8 cellular contexts compared by ENCODE assay signal in genomic region chr13:91348906-91349435, GRCh38. TPM values are rescaled to one million over a fixed set of nuclear protein-coding genes. Genes with fewer than 3 reads are reported as not detected.
DNase-seq lines count a peak whose midpoint lies in the region; ATAC-seq, FAIRE-seq and TF ChIP-seq lines count a peak whose summit lies in the region.

No MANE protein-coding gene starts in this region.

- H3K9me3 ChIP-seq in A549 (no peaks in the 10 kb centered on the region), WERI-Rb-1 (ENCODE audit: severe bottlenecking) (no peaks in the 10 kb centered on the region), breast epithelium (no peaks in the 10 kb centered on the region), smooth muscle cell (replicated peaks; ENCODE audit: low read depth) (no peaks in the 10 kb centered on the region)

- TF ChIP-seq POLR2A in A549 (IDR thresholded peaks at IDR 0.05; ENCODE audit: low read length) (peak; percentile 23; the same call in 1 of the 2 replicates), breast epithelium (IDR thresholded peaks at IDR 0.05) (no peak)

- DNase-seq in A549 (ENCODE audit: low read depth in 1 of 2, low spot score in 1 of 2) = peak in 1 of 2 experiments; percentile 84
- peak; percentile 33 for DNase-seq in NCI-H2107 treated with DMSO at 0.1 percent for 48 hours (lab: John Stamatoyannopoulos, UW; ENCODE audit: unreplicated experiment)
- DNase-seq in WERI-Rb-1 = peak; percentile 98
- peak; percentile 83 to 90 for DNase-seq in breast epithelium (ENCODE audit: low spot score in 2 of 2)
- DNase-seq in immature natural killer cell = peak; percentile 90 to 91 (median 90)
- peak; percentile 81 for DNase-seq in smooth muscle cell (lab: John Stamatoyannopoulos, UW; ENCODE audit: unreplicated experiment)

- peak overlapping the region; percentile 84 to 96 (median 93) for H3K4me3 Mint-ChIP-seq in immature natural killer cell

- H3F3A ChIP-seq in smooth muscle cell (ENCODE audit: low read depth) = peaks cover 8% of the 10 kb centered on the region

- H3K27me3 ChIP-seq in WERI-Rb-1 (ENCODE audit: insufficient read depth, low read depth, severe bottlenecking) (no peaks in the 10 kb centered on the region), breast epithelium (no peaks in the 10 kb centered on the region), smooth muscle cell (ENCODE audit: low read depth) (peaks cover 13% of the 10 kb centered on the region)

- peaks cover 51% of the 10 kb centered on the region for H4K20me1 ChIP-seq in smooth muscle cell (ENCODE audit: low read depth)

- TF ChIP-seq EP300 in A549 (IDR thresholded peaks at IDR 0.05) = no peak

- peaks cover 14 to 30% of the 10 kb centered on the region in 2 donors for H3K4me1 Mint-ChIP-seq in immature natural killer cell

- FAIRE-seq in A549 (lab: Jason Lieb, UNC) = no peak

- CTCF ChIA-PET in A549 (lab: Yijun Ruan, JAX) = interaction anchor here (0.8 kb wide), 1 partner anchor 11 kb away, joined by 3 read pairs; no protein-coding TSS in a partner anchor

- H3K36me3 ChIP-seq in WERI-Rb-1 (peaks cover 58% of the 10 kb centered on the region), breast epithelium (no peaks in the 10 kb centered on the region), smooth muscle cell (ENCODE audit: low read depth) (peaks cover 5% of the 10 kb centered on the region)

- H3K36me3 Mint-ChIP-seq in immature natural killer cell = peaks cover 3 to 9% (median 6%) of the 10 kb centered on the region in 3 donors

- POLR2A ChIA-PET in A549 (lab: Yijun Ruan, JAX) = interaction anchor here (0.6 to 0.7 kb wide), 2 partner anchors 9 to 20 kb away, joined by 3 read pairs; no protein-coding TSS in a partner anchor

- H3K79me2 ChIP-seq in smooth muscle cell (ENCODE audit: low read depth) = peaks cover 37% of the 10 kb centered on the region

- intact Hi-C loops in breast epithelium (cut with DNase I; ENCODE audit: low total_unique reads) = loop anchor here (5.0 kb wide), 1 partner anchor 217 kb away; no protein-coding TSS in a partner anchor

- H3K4me1 ChIP-seq in A549 (peaks cover 23% of the 10 kb centered on the region), breast epithelium (peaks cover 0 to 6% of the 10 kb centered on the region in 2 donors), smooth muscle cell (ENCODE audit: low read depth) (peaks cover 31% of the 10 kb centered on the region)

- 3% methylated on average over 8 of the region's 46 CpGs for WGBS in A549 (ENCODE audit: missing lambda C conversion rate)
- 2% methylated on average over 33 of the region's 46 CpGs for WGBS in smooth muscle cell (ENCODE audit: low lambda C conversion rate)

- no peaks in the 10 kb centered on the region for H3K9me3 Mint-ChIP-seq in immature natural killer cell

- peak overlapping the region; percentile 50 for H3K9ac ChIP-seq in smooth muscle cell (ENCODE audit: low read depth)

- H3K27ac ChIP-seq in A549 (peak overlapping the region; percentile 98 to 100), WERI-Rb-1 (peak overlapping the region; percentile 99), breast epithelium (peak overlapping the region; percentile 95 to 98), smooth muscle cell (ENCODE audit: low read depth) (peak overlapping the region; percentile 70)

- TF ChIP-seq CTCF in A549 (IDR thresholded peaks at IDR 0.05) (peak; percentile 50), WERI-Rb-1 (IDR thresholded peaks at IDR 0.05; ENCODE audit: low read depth, low read length) (peak; percentile 99), breast epithelium (IDR thresholded peaks at IDR 0.05) (peak; percentile 79 to 95 (median 80)), smooth muscle cell (IDR thresholded peaks at IDR 0.05; ENCODE audit: borderline replicate concordance, insufficient read depth, poor library complexity, severe bottlenecking) (peak; percentile 91)

- peak overlapping the region; percentile 94 for H3K4me2 ChIP-seq in A549
- peak overlapping the region; percentile 99 for H3K4me2 ChIP-seq in smooth muscle cell

- H2AFZ ChIP-seq in smooth muscle cell (ENCODE audit: low read depth) = peak overlapping the region; percentile 34

- peak; percentile 69 to 73 for ATAC-seq in A549
- ATAC-seq in GM18858 (IDR thresholded peaks at IDR 0.05; ENCODE audit: unreplicated experiment) = peak; percentile 31
- peak; percentile 48 for ATAC-seq in HG03095 (IDR thresholded peaks at IDR 0.05; ENCODE audit: unreplicated experiment)

- H3K4me3 ChIP-seq in A549 (peak overlapping the region; percentile 97), WERI-Rb-1 (ENCODE audit: low read depth, low read length) (peak overlapping the region; percentile 99), breast epithelium (peak overlapping the region; percentile 78 to 96 (median 96)), smooth muscle cell (peak overlapping the region; percentile 86)

- no peak for TF ChIP-seq RAD21 in A549 (conservative IDR thresholded peaks at IDR 0.05 in 1 of 2, IDR thresholded peaks at IDR 0.05 in 1 of 2)

- peak overlapping the region; percentile 49 to 89 (median 86) for H3K27ac Mint-ChIP-seq in immature natural killer cell

- H3K27me3 Mint-ChIP-seq in immature natural killer cell (ENCODE audit: low read depth in 3 of 3) = peaks cover 8 to 14% (median 13%) of the 10 kb centered on the region in 3 donors

TF ChIP-seq in A549, 52 proteins besides CTCF, POLR2A, EP300 and RAD21:
- TF ChIP-seq JUN (IDR thresholded peaks at IDR 0.05) (peak; percentile 20 to 51; a peak in 2 of 5 replicates), NR3C1 (IDR thresholded peaks at IDR 0.05) (no peak), E2F6 (IDR thresholded peaks at IDR 0.05; ENCODE audit: borderline replicate concordance, low read depth) (peak; percentile 27; the same call in 1 of the 2 replicates), HDAC2 (IDR thresholded peaks at IDR 0.05) (no peak), TFCP2L1 (CRISPR knock-in tag; IDR thresholded peaks at IDR 0.05) (peak; percentile 73; the same call in 1 of the 2 replicates), CEBPB (IDR thresholded peaks at IDR 0.05) (no peak), MAX (IDR thresholded peaks at IDR 0.05) (peak; percentile 98), SMC3 (IDR thresholded peaks at IDR 0.05) (no peak), MYC (IDR thresholded peaks at IDR 0.05; ENCODE audit: borderline replicate concordance, low read length) (peak; percentile 99), TP53 (CRISPR knock-in tag; IDR thresholded peaks at IDR 0.05) (0 out of 2 replicates have a peak, but pooled peaks have one; percentile 33)

RNA-seq across cellular contexts. Expression of gene MIR17HG, which starts 1.5 kb away (rescaled TPM):
- polyA plus RNA-seq in A549 (2011; rRNA removed) = 5.5 and 7.3 TPM in 2 replicates
- 1.3 and 1.5 TPM in 2 replicates for polyA plus RNA-seq in A549 (2012; cell fraction: cytosol; rRNA removed)
- 4.2 and 8.7 TPM in 2 replicates for polyA plus RNA-seq in A549 (2012; cell fraction: nucleus; rRNA removed)
- 4.9 to 5.1 TPM (median 4.9 TPM) in 3 replicates for polyA plus RNA-seq in A549 (2017; fragmentation: RNase III; extraction: RNeasy Plus Mini Kit Qiagen cat#74134 plus additional on column Dnase treatment)
- 9.1 and 10.8 TPM in 2 replicates for polyA minus RNA-seq in A549 (2011; rRNA and poly(A)+ RNA removed)
- 1 to 10 TPM; 1.9 to 6.7 (median 6.6) TPM for total RNA-seq in breast epithelium
- polyA plus RNA-seq in immature natural killer cell = under 1 TPM; 0.12 to 0.68 (median 0.26) TPM
- 0.54 and 2.6 TPM in 2 replicates for total RNA-seq in smooth muscle cell
- 0.07 TPM in 1 of 2 replicates, not detected in the other for polyA plus RNA-seq in smooth muscle cell

RNA-seq across cellular contexts. Expression of gene GPC5, which starts 49.5 kb away (rescaled TPM):
- not detected in 2 replicates for polyA plus RNA-seq in A549 (2011; rRNA removed)
- not detected in 2 replicates for polyA plus RNA-seq in A549 (2012; cell fraction: cytosol; rRNA removed)
- polyA plus RNA-seq in A549 (2012; cell fraction: nucleus; rRNA removed) = not detected in 2 replicates
- polyA plus RNA-seq in A549 (2017; fragmentation: RNase III; extraction: RNeasy Plus Mini Kit Qiagen cat#74134 plus additional on column Dnase treatment) = not detected in 3 replicates
- not detected in 2 replicates for polyA minus RNA-seq in A549 (2011; rRNA and poly(A)+ RNA removed)
- under 1 TPM in 2 of 3 donors, not detected in 1; 0.88 to 0.98 TPM for total RNA-seq in breast epithelium
- polyA plus RNA-seq in immature natural killer cell = under 1 TPM in 1 of 3 donors, not detected in 2; 0.58 TPM
- total RNA-seq in smooth muscle cell = 0.99 and 4.3 TPM in 2 replicates
- 0.37 and 1.0 TPM in 2 replicates for polyA plus RNA-seq in smooth muscle cell
